In the genomic region with DNA sequence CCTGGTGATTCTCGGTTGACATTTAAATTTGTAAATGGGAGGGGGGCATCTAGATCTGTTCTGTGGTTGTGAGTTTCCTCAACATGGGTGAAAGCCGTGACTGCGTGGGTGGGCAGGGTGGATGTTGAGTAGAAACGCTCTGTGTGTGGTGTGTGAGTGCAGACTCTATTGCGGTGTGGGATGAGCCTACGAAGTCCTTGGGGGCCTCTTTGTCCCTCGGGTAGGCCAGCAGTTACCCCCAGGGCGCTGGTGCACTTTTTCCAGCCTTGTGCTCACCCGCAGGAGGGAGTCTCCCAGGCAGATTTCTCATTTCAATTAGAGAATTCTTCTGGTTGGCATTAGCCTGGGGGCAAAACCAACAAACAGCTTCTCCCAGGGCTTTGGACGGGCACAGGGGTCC, we compare ENCODE assay signal across 1 cellular context.
TF ChIP-seq lines count a peak whose summit lies in the region.

No MANE protein-coding gene starts in this region.

TF ChIP-seq in A549, 52 proteins besides CTCF, POLR2A, EP300 and RAD21 (continued from another document):
- TF ChIP-seq, protein P1, sequence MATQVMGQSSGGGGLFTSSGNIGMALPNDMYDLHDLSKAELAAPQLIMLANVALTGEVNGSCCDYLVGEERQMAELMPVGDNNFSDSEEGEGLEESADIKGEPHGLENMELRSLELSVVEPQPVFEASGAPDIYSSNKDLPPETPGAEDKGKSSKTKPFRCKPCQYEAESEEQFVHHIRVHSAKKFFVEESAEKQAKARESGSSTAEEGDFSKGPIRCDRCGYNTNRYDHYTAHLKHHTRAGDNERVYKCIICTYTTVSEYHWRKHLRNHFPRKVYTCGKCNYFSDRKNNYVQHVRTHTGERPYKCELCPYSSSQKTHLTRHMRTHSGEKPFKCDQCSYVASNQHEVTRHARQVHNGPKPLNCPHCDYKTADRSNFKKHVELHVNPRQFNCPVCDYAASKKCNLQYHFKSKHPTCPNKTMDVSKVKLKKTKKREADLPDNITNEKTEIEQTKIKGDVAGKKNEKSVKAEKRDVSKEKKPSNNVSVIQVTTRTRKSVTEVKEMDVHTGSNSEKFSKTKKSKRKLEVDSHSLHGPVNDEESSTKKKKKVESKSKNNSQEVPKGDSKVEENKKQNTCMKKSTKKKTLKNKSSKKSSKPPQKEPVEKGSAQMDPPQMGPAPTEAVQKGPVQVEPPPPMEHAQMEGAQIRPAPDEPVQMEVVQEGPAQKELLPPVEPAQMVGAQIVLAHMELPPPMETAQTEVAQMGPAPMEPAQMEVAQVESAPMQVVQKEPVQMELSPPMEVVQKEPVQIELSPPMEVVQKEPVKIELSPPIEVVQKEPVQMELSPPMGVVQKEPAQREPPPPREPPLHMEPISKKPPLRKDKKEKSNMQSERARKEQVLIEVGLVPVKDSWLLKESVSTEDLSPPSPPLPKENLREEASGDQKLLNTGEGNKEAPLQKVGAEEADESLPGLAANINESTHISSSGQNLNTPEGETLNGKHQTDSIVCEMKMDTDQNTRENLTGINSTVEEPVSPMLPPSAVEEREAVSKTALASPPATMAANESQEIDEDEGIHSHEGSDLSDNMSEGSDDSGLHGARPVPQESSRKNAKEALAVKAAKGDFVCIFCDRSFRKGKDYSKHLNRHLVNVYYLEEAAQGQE (IDR thresholded peaks at IDR 0.05) = no peak
- TF ChIP-seq, protein P2, sequence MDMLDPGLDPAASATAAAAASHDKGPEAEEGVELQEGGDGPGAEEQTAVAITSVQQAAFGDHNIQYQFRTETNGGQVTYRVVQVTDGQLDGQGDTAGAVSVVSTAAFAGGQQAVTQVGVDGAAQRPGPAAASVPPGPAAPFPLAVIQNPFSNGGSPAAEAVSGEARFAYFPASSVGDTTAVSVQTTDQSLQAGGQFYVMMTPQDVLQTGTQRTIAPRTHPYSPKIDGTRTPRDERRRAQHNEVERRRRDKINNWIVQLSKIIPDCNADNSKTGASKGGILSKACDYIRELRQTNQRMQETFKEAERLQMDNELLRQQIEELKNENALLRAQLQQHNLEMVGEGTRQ (IDR thresholded peaks at IDR 0.05) = no peak
- TF ChIP-seq JUN (IDR thresholded peaks at IDR 0.05) = no peak
- TF ChIP-seq ZSCAN20 (CRISPR knock-in tag; IDR thresholded peaks at IDR 0.05) = no peak
- TF ChIP-seq, protein P3, sequence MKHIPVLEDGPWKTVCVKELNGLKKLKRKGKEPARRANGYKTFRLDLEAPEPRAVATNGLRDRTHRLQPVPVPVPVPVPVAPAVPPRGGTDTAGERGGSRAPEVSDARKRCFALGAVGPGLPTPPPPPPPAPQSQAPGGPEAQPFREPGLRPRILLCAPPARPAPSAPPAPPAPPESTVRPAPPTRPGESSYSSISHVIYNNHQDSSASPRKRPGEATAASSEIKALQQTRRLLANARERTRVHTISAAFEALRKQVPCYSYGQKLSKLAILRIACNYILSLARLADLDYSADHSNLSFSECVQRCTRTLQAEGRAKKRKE (CRISPR knock-in tag; IDR thresholded peaks at IDR 0.05; ENCODE audit: low read depth) = no peak
- TF ChIP-seq MAZ (IDR thresholded peaks at IDR 0.05; ENCODE audit: borderline replicate concordance, low read depth, low read length) = no peak
- TF ChIP-seq EHF (CRISPR knock-in tag; IDR thresholded peaks at IDR 0.05) = no peak
- no peak for TF ChIP-seq HOXA7 (CRISPR knock-in tag; IDR thresholded peaks at IDR 0.05)
- TF ChIP-seq, protein P4, sequence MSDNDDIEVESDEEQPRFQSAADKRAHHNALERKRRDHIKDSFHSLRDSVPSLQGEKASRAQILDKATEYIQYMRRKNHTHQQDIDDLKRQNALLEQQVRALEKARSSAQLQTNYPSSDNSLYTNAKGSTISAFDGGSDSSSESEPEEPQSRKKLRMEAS (IDR thresholded peaks at IDR 0.05) = no peak
TF ChIP-seq in A549: peak in this region for 0.
